Comparison of ENCODE assay signal across 11 cellular contexts in genomic region chr6:131015630-131016263, GRCh38. TPM values are rescaled to one million over a fixed set of nuclear protein-coding genes. Genes with fewer than 3 reads are reported as not detected.
DNase-seq lines count a peak whose midpoint lies in the region; ATAC-seq and TF ChIP-seq lines count a peak whose summit lies in the region.
"Had no signal": no experiment of that assay in that cellular context is flagged by ENCODE, and none has a peak within 500 bp of the region (broad histone marks: within the 10 kb centered on the region; RNA-seq: fewer than 3 reads in every experiment).

No MANE protein-coding gene starts in this region.

- H3K4me1 ChIP-seq in ascending aorta = peaks cover 0 to 24% of the 10 kb centered on the region in 2 donors
- H3K4me1 ChIP-seq in cardiac muscle cell (ENCODE audit: low read depth) = no peaks in the 10 kb centered on the region
- H3K4me1 ChIP-seq: colonic mucosa had no signal

- H3K4me3 ChIP-seq in ascending aorta (no peak overlapping the region), cardiac muscle cell (no peak overlapping the region)
- H3K4me3 ChIP-seq: colonic mucosa had no signal

- intact Hi-C loops in ascending aorta (cut with DNase I) = no loop called here

- ATAC-seq in GM19463 (IDR thresholded peaks at IDR 0.05; ENCODE audit: unreplicated experiment) = no peak
- ATAC-seq in GM21447 (IDR thresholded peaks at IDR 0.05; ENCODE audit: unreplicated experiment) = no peak
- ATAC-seq: stimulated activated naive B cell treated with anti-CD40 and anti-IgM and Interleukin-4, amounts not matched to agents 10 μg/mL and 1 μg/mL and 100 μg/mL, for 72 hours had no signal

- H3K27ac ChIP-seq in ascending aorta = peak overlapping the region; percentile 60 to 70
- peak overlapping the region; percentile 2 for H3K27ac ChIP-seq in cardiac muscle cell
- H3K27ac ChIP-seq: colonic mucosa had no signal

- H3K36me3 ChIP-seq in ascending aorta (no peaks in the 10 kb centered on the region), cardiac muscle cell (no peaks in the 10 kb centered on the region)
- H3K36me3 ChIP-seq: colonic mucosa had no signal

- TF ChIP-seq CTCF in ascending aorta (IDR thresholded peaks at IDR 0.05) (no peak), cardiac muscle cell (IDR thresholded peaks at IDR 0.05; ENCODE audit: low read depth, low read length) (no peak)

- H3K27me3 ChIP-seq in ascending aorta (no peaks in the 10 kb centered on the region), cardiac muscle cell (no peaks in the 10 kb centered on the region)
- H3K27me3 ChIP-seq: colonic mucosa had no signal

- peak; percentile 47 for DNase-seq in Ammon's horn (ENCODE audit: low spot score)
- DNase-seq in ascending aorta (ENCODE audit: low spot score in 2 of 2) = no peak
- DNase-seq in cardiac muscle cell (ENCODE audit: low read depth in 1 of 2, low spot score in 1 of 2) = peak in 1 of 2 donors; percentile 78
- peak; percentile 74 for DNase-seq in pons (ENCODE audit: low spot score)
- DNase-seq in activated naive CD4-positive, alpha-beta T cell (lab: John Stamatoyannopoulos, UW) = no peak
- DNase-seq in CD1c-positive myeloid dendritic cell (ENCODE audit: extremely low spot score) = no peak
- DNase-seq: colonic mucosa; NCI-H187 treated with DMSO at 0.1 percent for 48 hours; stimulated activated naive B cell treated with anti-CD40 and anti-IgM and Interleukin-4, amounts not matched to agents 10 μg/mL and 1 μg/mL and 100 μg/mL, for 72 hours had no signal

- no peaks in the 10 kb centered on the region for H3K9me3 ChIP-seq in ascending aorta
- no peaks in the 10 kb centered on the region for H3K9me3 ChIP-seq in cardiac muscle cell (ENCODE audit: low read depth)
- H3K9me3 ChIP-seq: colonic mucosa had no signal

RNA-seq across cellular contexts. Expression of gene EPB41L2, which starts 47.3 kb away (rescaled TPM):
- total RNA-seq in ascending aorta = 163 TPM
- 9.6 and 24.0 TPM in 2 replicates for total RNA-seq in cardiac muscle cell
- polyA plus RNA-seq in cardiac muscle cell = 11.0 and 19.1 TPM in 2 replicates

Comparison
In these comparisons a context has a peak if more than half of its experiments do, and no peak if none do; other contexts are left out.
1. DNase-seq: peak in Ammon's horn (single experiment) and pons (single experiment); none in ascending aorta (0 of 2), activated naive CD4-positive, alpha-beta T cell (0 of 4) and CD1c-positive myeloid dendritic cell (single experiment).